ENCODE assay signal across 9 cellular contexts in the genomic region with DNA sequence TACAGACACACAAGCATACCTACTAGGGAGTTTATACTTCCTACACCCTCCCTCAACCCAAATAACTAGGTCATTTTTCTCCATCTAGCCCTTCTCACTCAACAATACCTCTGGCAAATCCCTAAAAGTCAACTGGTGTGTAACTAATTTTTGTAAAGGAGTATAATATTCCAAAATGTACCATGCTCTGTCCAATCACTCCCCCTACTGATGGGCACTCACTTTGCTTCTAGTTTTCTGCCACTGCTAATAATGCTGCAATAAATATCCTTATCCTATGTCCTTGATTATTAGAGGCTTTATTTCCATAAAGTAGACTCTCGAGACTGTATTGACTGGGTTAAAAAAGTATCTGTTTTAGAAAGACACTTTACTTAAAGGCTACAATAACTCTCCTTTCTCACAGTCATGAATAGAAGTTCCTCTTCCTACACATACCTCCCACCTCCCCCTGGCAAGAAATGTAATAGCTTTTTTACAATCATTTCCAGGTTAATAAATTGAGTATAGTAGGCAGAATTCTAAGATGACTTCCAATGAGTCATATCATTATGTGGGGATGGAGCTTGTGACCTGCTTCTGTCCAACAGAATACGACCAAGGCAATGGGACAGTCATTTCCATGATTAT. TPM values are rescaled to one million over a fixed set of nuclear protein-coding genes. Genes with fewer than 3 reads are reported as not detected.
A peak's percentile ranks its signal among the peaks of the same experiment; 100 is the strongest.
DNase-seq lines count a peak whose midpoint lies in the region; ATAC-seq, FAIRE-seq and TF ChIP-seq lines count a peak whose summit lies in the region.
"Had no signal": no experiment of that assay in that cellular context is flagged by ENCODE, and none has a peak within 500 bp of the region (broad histone marks: within the 10 kb centered on the region; RNA-seq: fewer than 3 reads in every experiment).

No MANE protein-coding gene starts in this region.

- intact Hi-C loops in kidney (cut with DNase I), result no loop called here

- no peaks in the 10 kb centered on the region for H3K9me3 ChIP-seq in kidney (ENCODE audit: control insufficient read depth in 1 of 2, low read length in 2 of 2)

- no peaks in the 10 kb centered on the region for H3K27me3 Mint-ChIP-seq in WTC11 (ENCODE audit: low read depth)

- 0 out of 2 replicates have a peak overlapping the region, but pooled peaks have one; percentile 1 for H3K27ac Mint-ChIP-seq in WTC11

- no peak overlapping the region for H3K4me3 Mint-ChIP-seq in WTC11

- H3K9ac ChIP-seq in kidney (ENCODE audit: low read length in 2 of 2), result no peak overlapping the region

- POLR2A ChIA-PET in WTC11 (lab: Charles Lee), result no interaction called here

- peak; percentile 58 for FAIRE-seq in GM18507 (lab: Jason Lieb, UNC)
- no peak for FAIRE-seq in kidney (lab: Jason Lieb, UNC)

- CTCF ChIA-PET in WTC11 (lab: Charles Lee), result interaction anchor here (0.6 to 1.0 kb wide), 2 partner anchors 122 to 153 kb away, joined by 3 read pairs; no protein-coding TSS in a partner anchor

- no peaks in the 10 kb centered on the region for H3K9me3 Mint-ChIP-seq in WTC11

- H3K36me3 ChIP-seq in kidney (ENCODE audit: control insufficient read depth in 1 of 2, insufficient read depth in 2 of 2, low read length in 2 of 2), result no peaks in the 10 kb centered on the region

- no peak for DNase-seq in AG09309 (ENCODE audit: low read depth)
- no peak for DNase-seq in GM18507 (ENCODE audit: extremely low spot score, insufficient read length, low read depth)
- DNase-seq in WTC11 (ENCODE audit: low spot score), result no peak
- DNase-seq in kidney, result no peak
- no peak for DNase-seq in HuH-7.5 (ENCODE audit: low spot score)
- DNase-seq in KG1 (lab: John Stamatoyannopoulos, UW), result no peak
- DNase-seq in stimulated activated CD8-positive, alpha-beta memory T cell treated with anti-CD3 and anti-CD28 coated beads, Interleukin-4, amount 100 ng/mL, for 48 hours, result no peak

- no peak overlapping the region for H3K27ac ChIP-seq in kidney (ENCODE audit: low read depth in 2 of 2, low read length in 2 of 2)
- H3K27ac ChIP-seq: HL-60 had no signal

- H3K4me3 ChIP-seq in AG09309 (ENCODE audit: control insufficient read depth, low read depth, low read length) (no peak overlapping the region), kidney (ENCODE audit: low read length in 2 of 2) (no peak overlapping the region)

- TF ChIP-seq CTCF in AG09309 (IDR thresholded peaks at IDR 0.05; ENCODE audit: control insufficient read depth, insufficient read depth, low read depth, low read length, missing control alignments) (peak; percentile 76), WTC11 (IDR thresholded peaks at IDR 0.05) (no peak), kidney (IDR thresholded peaks at IDR 0.05; ENCODE audit: borderline replicate concordance, extremely low read depth, insufficient read depth) (peak; percentile 53)

- H3K4me1 ChIP-seq in kidney (ENCODE audit: control insufficient read depth in 1 of 2, insufficient read depth in 1 of 2, low read depth in 1 of 2, low read length in 2 of 2), result peaks cover 16 to 21% of the 10 kb centered on the region in 2 donors

- peaks cover 14% of the 10 kb centered on the region for H3K4me1 Mint-ChIP-seq in WTC11

- no peaks in the 10 kb centered on the region for H3K36me3 Mint-ChIP-seq in WTC11

- ATAC-seq in WTC11 (no peak), GM21717 (IDR thresholded peaks at IDR 0.05; ENCODE audit: unreplicated experiment) (no peak)

TF ChIP-seq in WTC11, 78 proteins besides CTCF, POLR2A, EP300 and RAD21:
- TF ChIP-seq, protein P1, sequence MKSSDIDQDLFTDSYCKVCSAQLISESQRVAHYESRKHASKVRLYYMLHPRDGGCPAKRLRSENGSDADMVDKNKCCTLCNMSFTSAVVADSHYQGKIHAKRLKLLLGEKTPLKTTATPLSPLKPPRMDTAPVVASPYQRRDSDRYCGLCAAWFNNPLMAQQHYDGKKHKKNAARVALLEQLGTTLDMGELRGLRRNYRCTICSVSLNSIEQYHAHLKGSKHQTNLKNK (CRISPR knock-in tag; IDR thresholded peaks at IDR 0.05), result no peak
- no peak for TF ChIP-seq ZNF232 (CRISPR knock-in tag; IDR thresholded peaks at IDR 0.05)
- TF ChIP-seq, protein P2, sequence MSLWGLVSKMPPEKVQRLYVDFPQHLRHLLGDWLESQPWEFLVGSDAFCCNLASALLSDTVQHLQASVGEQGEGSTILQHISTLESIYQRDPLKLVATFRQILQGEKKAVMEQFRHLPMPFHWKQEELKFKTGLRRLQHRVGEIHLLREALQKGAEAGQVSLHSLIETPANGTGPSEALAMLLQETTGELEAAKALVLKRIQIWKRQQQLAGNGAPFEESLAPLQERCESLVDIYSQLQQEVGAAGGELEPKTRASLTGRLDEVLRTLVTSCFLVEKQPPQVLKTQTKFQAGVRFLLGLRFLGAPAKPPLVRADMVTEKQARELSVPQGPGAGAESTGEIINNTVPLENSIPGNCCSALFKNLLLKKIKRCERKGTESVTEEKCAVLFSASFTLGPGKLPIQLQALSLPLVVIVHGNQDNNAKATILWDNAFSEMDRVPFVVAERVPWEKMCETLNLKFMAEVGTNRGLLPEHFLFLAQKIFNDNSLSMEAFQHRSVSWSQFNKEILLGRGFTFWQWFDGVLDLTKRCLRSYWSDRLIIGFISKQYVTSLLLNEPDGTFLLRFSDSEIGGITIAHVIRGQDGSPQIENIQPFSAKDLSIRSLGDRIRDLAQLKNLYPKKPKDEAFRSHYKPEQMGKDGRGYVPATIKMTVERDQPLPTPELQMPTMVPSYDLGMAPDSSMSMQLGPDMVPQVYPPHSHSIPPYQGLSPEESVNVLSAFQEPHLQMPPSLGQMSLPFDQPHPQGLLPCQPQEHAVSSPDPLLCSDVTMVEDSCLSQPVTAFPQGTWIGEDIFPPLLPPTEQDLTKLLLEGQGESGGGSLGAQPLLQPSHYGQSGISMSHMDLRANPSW (CRISPR knock-in tag; conservative IDR thresholded peaks at IDR 0.05; ENCODE audit: low read depth), result no peak
- TF ChIP-seq SOX15 (CRISPR knock-in tag; IDR thresholded peaks at IDR 0.05), result no peak
- no peak for TF ChIP-seq OVOL2 (CRISPR knock-in tag; IDR thresholded peaks at IDR 0.05; ENCODE audit: borderline replicate concordance)
- no peak for TF ChIP-seq FOXP1 (CRISPR knock-in tag; IDR thresholded peaks at IDR 0.05; ENCODE audit: borderline replicate concordance)
- no peak for TF ChIP-seq ZNF671 (CRISPR knock-in tag; IDR thresholded peaks at IDR 0.05)
- TF ChIP-seq, protein P3, sequence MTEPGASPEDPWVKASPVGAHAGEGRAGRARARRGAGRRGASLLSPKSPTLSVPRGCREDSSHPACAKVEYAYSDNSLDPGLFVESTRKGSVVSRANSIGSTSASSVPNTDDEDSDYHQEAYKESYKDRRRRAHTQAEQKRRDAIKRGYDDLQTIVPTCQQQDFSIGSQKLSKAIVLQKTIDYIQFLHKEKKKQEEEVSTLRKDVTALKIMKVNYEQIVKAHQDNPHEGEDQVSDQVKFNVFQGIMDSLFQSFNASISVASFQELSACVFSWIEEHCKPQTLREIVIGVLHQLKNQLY (CRISPR knock-in tag; IDR thresholded peaks at IDR 0.05), result no peak
- TF ChIP-seq, protein P4, sequence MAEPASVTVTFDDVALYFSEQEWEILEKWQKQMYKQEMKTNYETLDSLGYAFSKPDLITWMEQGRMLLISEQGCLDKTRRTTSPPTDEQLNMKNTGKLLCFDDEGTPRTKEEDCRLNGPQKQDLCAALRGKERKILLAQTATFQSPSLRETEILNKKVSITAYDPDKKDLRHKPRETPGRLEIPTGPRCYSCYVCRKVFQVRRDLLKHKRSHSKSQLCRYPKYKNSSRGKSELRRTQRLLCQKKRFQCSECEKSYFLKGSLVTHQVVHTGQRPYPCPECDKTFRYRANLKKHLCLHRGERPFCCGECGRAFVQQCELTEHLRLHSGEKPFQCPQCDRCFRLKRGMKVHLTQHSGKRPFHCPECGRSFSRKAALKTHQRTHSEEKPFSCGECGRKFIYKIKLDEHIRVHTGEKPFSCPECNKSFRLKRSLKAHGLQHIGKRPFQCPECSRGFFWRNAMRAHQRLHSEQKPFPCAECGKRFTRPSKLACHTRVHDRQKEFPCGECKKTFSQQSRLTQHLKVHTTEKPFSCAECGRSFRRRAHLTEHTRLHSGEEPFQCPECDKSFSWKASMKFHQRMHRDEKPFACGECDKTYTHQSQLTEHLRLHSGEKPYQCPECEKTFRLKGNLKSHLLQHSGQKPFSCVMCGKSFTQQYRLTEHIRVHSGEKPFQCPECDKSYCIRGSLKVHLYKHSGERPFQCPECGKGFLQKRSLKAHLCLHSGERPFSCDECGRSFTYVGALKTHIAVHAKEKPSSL (CRISPR knock-in tag; conservative IDR thresholded peaks at IDR 0.05), result no peak
- TF ChIP-seq, protein P5, sequence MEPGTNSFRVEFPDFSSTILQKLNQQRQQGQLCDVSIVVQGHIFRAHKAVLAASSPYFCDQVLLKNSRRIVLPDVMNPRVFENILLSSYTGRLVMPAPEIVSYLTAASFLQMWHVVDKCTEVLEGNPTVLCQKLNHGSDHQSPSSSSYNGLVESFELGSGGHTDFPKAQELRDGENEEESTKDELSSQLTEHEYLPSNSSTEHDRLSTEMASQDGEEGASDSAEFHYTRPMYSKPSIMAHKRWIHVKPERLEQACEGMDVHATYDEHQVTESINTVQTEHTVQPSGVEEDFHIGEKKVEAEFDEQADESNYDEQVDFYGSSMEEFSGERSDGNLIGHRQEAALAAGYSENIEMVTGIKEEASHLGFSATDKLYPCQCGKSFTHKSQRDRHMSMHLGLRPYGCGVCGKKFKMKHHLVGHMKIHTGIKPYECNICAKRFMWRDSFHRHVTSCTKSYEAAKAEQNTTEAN (CRISPR knock-in tag; IDR thresholded peaks at IDR 0.05), result no peak
- TF ChIP-seq, protein P6, sequence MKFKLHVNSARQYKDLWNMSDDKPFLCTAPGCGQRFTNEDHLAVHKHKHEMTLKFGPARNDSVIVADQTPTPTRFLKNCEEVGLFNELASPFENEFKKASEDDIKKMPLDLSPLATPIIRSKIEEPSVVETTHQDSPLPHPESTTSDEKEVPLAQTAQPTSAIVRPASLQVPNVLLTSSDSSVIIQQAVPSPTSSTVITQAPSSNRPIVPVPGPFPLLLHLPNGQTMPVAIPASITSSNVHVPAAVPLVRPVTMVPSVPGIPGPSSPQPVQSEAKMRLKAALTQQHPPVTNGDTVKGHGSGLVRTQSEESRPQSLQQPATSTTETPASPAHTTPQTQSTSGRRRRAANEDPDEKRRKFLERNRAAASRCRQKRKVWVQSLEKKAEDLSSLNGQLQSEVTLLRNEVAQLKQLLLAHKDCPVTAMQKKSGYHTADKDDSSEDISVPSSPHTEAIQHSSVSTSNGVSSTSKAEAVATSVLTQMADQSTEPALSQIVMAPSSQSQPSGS (CRISPR knock-in tag; IDR thresholded peaks at IDR 0.05; ENCODE audit: borderline replicate concordance, low read depth), result no peak

RNA-seq across cellular contexts. Expression of a gene that starts 30.0 kb away (rescaled TPM):
- 24.5 to 29.1 TPM (median 27.2 TPM) in 3 replicates for total RNA-seq in WTC11 (2021)
- 23.1 TPM for total RNA-seq in kidney
- polyA plus RNA-seq in kidney (ENCODE audit: insufficient read depth, low read depth, low replicate concordance), result 8.1 TPM
